9 cellular contexts compared by ENCODE assay signal in the genomic region with DNA sequence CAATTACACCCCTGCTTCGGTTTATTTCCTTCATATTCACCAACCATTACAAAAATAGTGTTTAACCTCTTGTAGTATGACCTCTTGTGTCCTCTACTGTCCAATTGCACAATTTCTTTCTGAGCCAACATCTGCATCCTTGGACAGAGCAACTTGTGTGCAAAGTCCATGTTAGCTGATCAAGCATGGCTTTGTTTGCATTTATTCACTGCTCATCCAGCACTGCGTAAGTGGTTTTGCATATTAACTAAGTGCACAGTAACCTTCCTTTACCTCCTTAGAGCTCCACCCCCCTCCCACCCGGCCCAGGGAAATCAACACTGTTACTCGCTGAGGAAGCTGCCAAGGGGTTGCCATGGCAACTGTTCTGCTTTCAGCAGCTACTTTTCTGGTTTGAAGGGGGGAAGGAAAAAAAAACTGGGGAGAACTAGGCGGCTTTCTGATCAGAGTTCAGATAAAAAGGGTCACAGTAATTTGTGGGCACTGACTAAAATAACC.
DNase-seq lines count a peak whose midpoint lies in the region; ATAC-seq and TF ChIP-seq lines count a peak whose summit lies in the region.
"Had no signal": no experiment of that assay in that cellular context is flagged by ENCODE, and none has a peak within 500 bp of the region (broad histone marks: within the 10 kb centered on the region; RNA-seq: fewer than 3 reads in every experiment).

No MANE protein-coding gene starts in this region.

- peak overlapping the region in 50 of 59 donors; percentile 8 to 89 (median 72) for H3K27ac ChIP-seq in dorsolateral prefrontal cortex
- H3K27ac ChIP-seq: KMS-11 had no signal

- H3K9me3 Mint-ChIP-seq in activated CD4-positive, alpha-beta memory T cell treated with anti-CD3 and anti-CD28 coated beads for 36 hours, result no peaks in the 10 kb centered on the region
- H3K9me3 Mint-ChIP-seq in memory B cell, result no peaks in the 10 kb centered on the region

- H3K27me3 Mint-ChIP-seq in activated CD4-positive, alpha-beta memory T cell treated with anti-CD3 and anti-CD28 coated beads for 36 hours, result no peaks in the 10 kb centered on the region
- H3K27me3 Mint-ChIP-seq in memory B cell, result no peaks in the 10 kb centered on the region

- H3K36me3 Mint-ChIP-seq in activated CD4-positive, alpha-beta memory T cell treated with anti-CD3 and anti-CD28 coated beads for 36 hours, result no peaks in the 10 kb centered on the region
- no peaks in the 10 kb centered on the region for H3K36me3 Mint-ChIP-seq in memory B cell

- ATAC-seq in HG02642 (IDR thresholded peaks at IDR 0.05; ENCODE audit: poor library complexity, unreplicated experiment), result peak; percentile 43
- peak; percentile 61 for ATAC-seq in memory B cell (ENCODE audit: low read depth)
- no peak for ATAC-seq in GM19328 (IDR thresholded peaks at IDR 0.05; ENCODE audit: unreplicated experiment)

- no peaks in the 10 kb centered on the region for H3K27me3 ChIP-seq in dorsolateral prefrontal cortex

- TF ChIP-seq CTCF in dorsolateral prefrontal cortex (IDR thresholded peaks at IDR 0.05 in 54 of 56, conservative IDR thresholded peaks at IDR 0.05 in 2 of 56; ENCODE audit: low read depth in 1 of 56, partially characterized antibody in 56 of 56), result no peak

- H3K4me3 ChIP-seq in dorsolateral prefrontal cortex, result peak overlapping the region; percentile 23 to 67 (median 50)

- CTCF ChIA-PET in activated CD4-positive, alpha-beta memory T cell treated with anti-CD3 and anti-CD28 coated beads for 36 hours (lab: Charles Lee), result interaction anchor here (0.5 to 5.9 kb wide), 32 partner anchors 17 to 932 kb away, joined by 3 to 58 read pairs (median 5); partner anchors contain the start of gene KLF12

- H3K4me1 Mint-ChIP-seq in activated CD4-positive, alpha-beta memory T cell treated with anti-CD3 and anti-CD28 coated beads for 36 hours (ENCODE audit: low read depth), result peaks cover 66% of the 10 kb centered on the region
- H3K4me1 Mint-ChIP-seq in memory B cell, result peaks cover 33% of the 10 kb centered on the region

- peak overlapping the region; percentile 59 for H3K4me3 Mint-ChIP-seq in activated CD4-positive, alpha-beta memory T cell treated with anti-CD3 and anti-CD28 coated beads for 36 hours
- H3K4me3 Mint-ChIP-seq in memory B cell, result peak overlapping the region; percentile 86

- intact Hi-C loops in activated CD4-positive, alpha-beta memory T cell treated with anti-CD3 and anti-CD28 coated beads for 36 hours (cut with micrococcal nuclease), result loop anchor here (1.0 to 5.0 kb wide), 13 partner anchors 44 to 930 kb away; partner anchors contain the start of gene KLF12
- intact Hi-C loops in dorsolateral prefrontal cortex (cut with DNase I), result loop anchor here (5.0 to 10.0 kb wide), 5 partner anchors 153 to 533 kb away; partner anchors contain the start of gene KLF12 (in 2 of the 2)

- H3K27ac Mint-ChIP-seq in activated CD4-positive, alpha-beta memory T cell treated with anti-CD3 and anti-CD28 coated beads for 36 hours, result peak overlapping the region; percentile 30
- peak overlapping the region; percentile 98 for H3K27ac Mint-ChIP-seq in memory B cell

- DNase-seq in DMS79 treated with DMSO at 0.1 percent for 48 hours (lab: John Stamatoyannopoulos, UW) (peak; percentile 84), NCI-H2196 treated with DMSO at 0.1 percent for 48 hours (lab: John Stamatoyannopoulos, UW; ENCODE audit: unreplicated experiment) (peak; percentile 50), dorsolateral prefrontal cortex (peak; percentile 45 to 90 (median 80)), memory B cell (ENCODE audit: low spot score in 2 of 2) (peak; percentile 62 to 82)
- DNase-seq in activated CD4-positive, alpha-beta memory T cell treated with anti-CD3 and anti-CD28 coated beads for 36 hours, result peak; percentile 88
- DNase-seq in stimulated activated CD8-positive, alpha-beta memory T cell treated with anti-CD3 and anti-CD28 coated beads, Interleukin-12 subunit alpha, Interleukin-12 subunit beta, amount 100 ng/mL, for 1 hour (ENCODE audit: low read depth), result peak; percentile 71

- POLR2A ChIA-PET in activated CD4-positive, alpha-beta memory T cell treated with anti-CD3 and anti-CD28 coated beads for 36 hours (lab: Charles Lee), result interaction anchor here (1.7 to 2.4 kb wide), 2 partner anchors 153 to 156 kb away, joined by 8 to 21 read pairs; partner anchors contain the start of gene KLF12
